Comparison of ENCODE assay signal across 15 cellular contexts in genomic region chr7:44029433-44029832, GRCh38. TPM values are rescaled to one million over a fixed set of nuclear protein-coding genes. Genes with fewer than 3 reads are reported as not detected.
A peak's percentile ranks its signal among the peaks of the same experiment; 100 is the strongest.
DNase-seq lines count a peak whose midpoint lies in the region; ATAC-seq and TF ChIP-seq lines count a peak whose summit lies in the region.
"Not testable (repeated sequence)": the region's sequence is repeated elsewhere in the genome, so short reads cannot be mapped to it uniquely, and the experiment has no call there.
"Had no signal": no experiment of that assay in that cellular context is flagged by ENCODE, and none has a peak within 500 bp of the region (broad histone marks: within the 10 kb centered on the region; RNA-seq: fewer than 3 reads in every experiment).

No MANE protein-coding gene starts in this region.

- WGBS in endodermal cell (ENCODE audit: insufficient coverage in 1 of 2, insufficient read length in 1 of 2), 2 experiments, result 100% methylated on average over 3 of the region's 11 CpGs; no CpG with 5 or more reads in 1 of the 2 experiments
- 84% methylated on average over 5 of the region's 11 CpGs for WGBS in right cardiac atrium

- BruUV-seq in Panc1 (replicated peaks; lab: Mats Ljungman, UMichigan), result not testable (repeated sequence)

- not testable (repeated sequence) for H3K4me3 Mint-ChIP-seq in endodermal cell

- in situ Hi-C loops in Panc1 (cut with HindIII; ENCODE audit: low pct_unique_long_range_greater_than_20kb, low sequenced_read_pairs), result not testable (repeated sequence)

- POLR2A ChIA-PET in Panc1 (lab: Charles Lee), result not testable (repeated sequence)

- CTCF ChIA-PET in Panc1 (lab: Charles Lee), result not testable (repeated sequence)

- not testable (repeated sequence) for H3K4me1 ChIP-seq in Panc1 (ENCODE audit: control insufficient read depth, insufficient read depth, low read length); endodermal cell (ENCODE audit: control insufficient read depth, insufficient read depth, low read length); right cardiac atrium (ENCODE audit: control insufficient read depth, insufficient read depth, low read length); lower lobe of right lung

- TF ChIP-seq CTCF in Panc1 (IDR thresholded peaks at IDR 0.05); endodermal cell (conservative IDR thresholded peaks at IDR 0.05); lower lobe of right lung (IDR thresholded peaks at IDR 0.05): not testable (repeated sequence)

- not testable (repeated sequence) for H3K36me3 ChIP-seq in Panc1 (ENCODE audit: control insufficient read depth, insufficient read depth, low read length); endodermal cell (ENCODE audit: control insufficient read depth, insufficient read depth, low read length); lower lobe of right lung

- not testable (repeated sequence) for H3K9ac ChIP-seq in endodermal cell (ENCODE audit: extremely low read depth, low read length, poor library complexity, severe bottlenecking)

- not testable (repeated sequence) for H3K9me3 ChIP-seq in Panc1 (ENCODE audit: control insufficient read depth, insufficient read depth, low read depth, low read length); endodermal cell (ENCODE audit: control insufficient read depth, low read length); right cardiac atrium (ENCODE audit: control insufficient read depth, low read length); lower lobe of right lung

- not testable (repeated sequence) for H3K36me3 Mint-ChIP-seq in endodermal cell (ENCODE audit: low read depth)

- not testable (repeated sequence) for H3K27me3 Mint-ChIP-seq in endodermal cell (ENCODE audit: insufficient read depth)

- H3K27ac Mint-ChIP-seq in endodermal cell, result not testable (repeated sequence)

- H3K27me3 ChIP-seq in Panc1 (ENCODE audit: control insufficient read depth, insufficient read depth, low read length); endodermal cell (ENCODE audit: control insufficient read depth, insufficient read depth, low read length, poor library complexity, severe bottlenecking); right cardiac atrium (ENCODE audit: control insufficient read depth, insufficient read depth); lower lobe of right lung (ENCODE audit: low read depth): not testable (repeated sequence)

- H3K9me3 Mint-ChIP-seq in endodermal cell, result not testable (repeated sequence)

- not testable (repeated sequence) for H3K4me1 Mint-ChIP-seq in endodermal cell

- H3K4me3 ChIP-seq in Panc1 (ENCODE audit: low read depth in 2 of 2, low read length in 2 of 2); endodermal cell (ENCODE audit: low read length); right cardiac atrium (ENCODE audit: low read length); lower lobe of right lung: not testable (repeated sequence)

- ATAC-seq in Panc1 (peak; percentile 11; the same call in 1 of the 2 replicates), right cardiac atrium (peak; percentile 30 to 37), lower lobe of right lung (peak; percentile 10)

- DNase-seq in Panc1 (ENCODE audit: low read depth, low spot score); right cardiac atrium; lower lobe of right lung: not testable (repeated sequence)
- DNase-seq in endodermal cell (peak; percentile 16), posterior vena cava (ENCODE audit: low spot score) (peak; percentile 58), ureter (ENCODE audit: low spot score) (peak; percentile 13)

- not testable (repeated sequence) for H3K27ac ChIP-seq in Panc1 (ENCODE audit: low read length); endodermal cell (ENCODE audit: low read depth, low read length); right cardiac atrium (ENCODE audit: low read length); lower lobe of right lung

- intact Hi-C loops in Panc1 (cut with micrococcal nuclease; ENCODE audit: unreplicated experiment); right cardiac atrium (cut with DNase I); lower lobe of right lung (cut with DNase I); posterior vena cava (cut with DNase I): not testable (repeated sequence)

RNA-seq across cellular contexts. Expression of gene DBNL, which starts 15.1 kb away (rescaled TPM):
- 111 TPM for total RNA-seq in Panc1 (2021; ENCODE audit: unreplicated experiment)
- polyA plus RNA-seq in Panc1 (2012; ENCODE audit: insufficient read length), result 215 TPM
- total RNA-seq in endodermal cell, result 10 to 100 TPM; 47.0 to 50.9 TPM
- 49.2 TPM for polyA plus RNA-seq in endodermal cell (2013, experiment 1 of 2)
- polyA plus RNA-seq in endodermal cell (2013, experiment 2 of 2), result 46.7 TPM
- total RNA-seq in right cardiac atrium, result 10 to 100 TPM; 34.3 to 44.6 (median 38.1) TPM
- polyA plus RNA-seq in right cardiac atrium, result 37.5 TPM
- total RNA-seq in lower lobe of right lung, result 109 TPM
- total RNA-seq in posterior vena cava, result 10 to 100 TPM; 82.8 to 91.0 TPM
- 107 TPM for total RNA-seq in ureter

RNA-seq across cellular contexts. Expression of gene SPDYE1, which starts 31.7 kb away (rescaled TPM):
- total RNA-seq in Panc1 (2021; ENCODE audit: unreplicated experiment) (not detected), endodermal cell (under 1 TPM in 1 of 2 donors, not detected in 1; 0.15 TPM), right cardiac atrium (under 1 TPM in 1 of 4 donors, not detected in 3; 0.14 TPM), lower lobe of right lung (not detected), posterior vena cava (not detected), ureter (not detected)
- polyA plus RNA-seq in Panc1 (2012; ENCODE audit: insufficient read length), result 0.19 TPM
- polyA plus RNA-seq in endodermal cell (2013, experiment 1 of 2), result not detected
- polyA plus RNA-seq in endodermal cell (2013, experiment 2 of 2), result not detected
- polyA plus RNA-seq in right cardiac atrium, result 0.02 TPM
- total RNA-seq: A673; CD4-positive, CD25-positive, alpha-beta regulatory T cell; CD8-positive, alpha-beta memory T cell; Daoy; G401 had no signal
- polyA plus RNA-seq: AG04450, CD14-positive monocyte had no signal

RNA-seq across cellular contexts. Expression of gene PGAM2, which starts 35.9 kb away (rescaled TPM):
- total RNA-seq in Panc1 (2021; ENCODE audit: unreplicated experiment) (1.3 TPM), endodermal cell (1 to 10 TPM; 1.2 to 1.3 TPM), right cardiac atrium (1,000 to 10,000 TPM in 2 of 4 donors, 100 to 1,000 TPM in 2; 946 to 1,159 (median 1,024) TPM), lower lobe of right lung (0.44 TPM), posterior vena cava (1 to 10 TPM; 1.6 to 2.1 TPM), ureter (0.62 TPM)
- 0.99 TPM for polyA plus RNA-seq in Panc1 (2012; ENCODE audit: insufficient read length)
- polyA plus RNA-seq in endodermal cell (2013, experiment 1 of 2), result 4.3 TPM
- polyA plus RNA-seq in endodermal cell (2013, experiment 2 of 2), result 4.4 TPM
- 2,530 TPM for polyA plus RNA-seq in right cardiac atrium
- total RNA-seq: A673, Daoy, GM12878 had no signal
- polyA plus RNA-seq: AG04450; CD14-positive monocyte; CD4-positive, alpha-beta memory T cell; CD4-positive, CD25-positive, alpha-beta regulatory T cell; CD8-positive, alpha-beta memory T cell; GM12878 had no signal

RNA-seq across cellular contexts. Expression of gene POLM, which starts 52.9 kb away (rescaled TPM):
- total RNA-seq in Panc1 (2021; ENCODE audit: unreplicated experiment), result 36.9 TPM
- 25.4 TPM for polyA plus RNA-seq in Panc1 (2012; ENCODE audit: insufficient read length)
- 10 to 100 TPM; 23.6 to 27.0 TPM for total RNA-seq in endodermal cell
- 17.6 TPM for polyA plus RNA-seq in endodermal cell (2013, experiment 1 of 2)
- polyA plus RNA-seq in endodermal cell (2013, experiment 2 of 2), result 16.5 TPM
- 10 to 100 TPM; 24.5 to 28.9 (median 25.8) TPM for total RNA-seq in right cardiac atrium
- polyA plus RNA-seq in right cardiac atrium, result 16.6 TPM
- total RNA-seq in lower lobe of right lung, result 24.2 TPM
- 10 to 100 TPM in 1 of 2 donors, 1 to 10 TPM in 1; 9.4 to 16.9 TPM for total RNA-seq in posterior vena cava
- 46.5 TPM for total RNA-seq in ureter

Comparison
In these comparisons a context has a peak if more than half of its experiments do, and no peak if none do; other contexts are left out.
1. RNA of gene PGAM2, which starts 35.9 kb away (total RNA-seq): 946 to 1,159 TPM in right cardiac atrium; 1.6 to 2.1 TPM in posterior vena cava, 1.3 TPM in Panc1 (single experiment), 1.2 to 1.3 TPM in endodermal cell, 0.62 TPM in ureter (single experiment) and 0.44 TPM in lower lobe of right lung (single experiment); every median in the first group is over 100 times any median in the second.
2. Peak in every context shown above with its lines, with median percentiles within 50 percentile points of each other: ATAC-seq.